In the genomic region with DNA sequence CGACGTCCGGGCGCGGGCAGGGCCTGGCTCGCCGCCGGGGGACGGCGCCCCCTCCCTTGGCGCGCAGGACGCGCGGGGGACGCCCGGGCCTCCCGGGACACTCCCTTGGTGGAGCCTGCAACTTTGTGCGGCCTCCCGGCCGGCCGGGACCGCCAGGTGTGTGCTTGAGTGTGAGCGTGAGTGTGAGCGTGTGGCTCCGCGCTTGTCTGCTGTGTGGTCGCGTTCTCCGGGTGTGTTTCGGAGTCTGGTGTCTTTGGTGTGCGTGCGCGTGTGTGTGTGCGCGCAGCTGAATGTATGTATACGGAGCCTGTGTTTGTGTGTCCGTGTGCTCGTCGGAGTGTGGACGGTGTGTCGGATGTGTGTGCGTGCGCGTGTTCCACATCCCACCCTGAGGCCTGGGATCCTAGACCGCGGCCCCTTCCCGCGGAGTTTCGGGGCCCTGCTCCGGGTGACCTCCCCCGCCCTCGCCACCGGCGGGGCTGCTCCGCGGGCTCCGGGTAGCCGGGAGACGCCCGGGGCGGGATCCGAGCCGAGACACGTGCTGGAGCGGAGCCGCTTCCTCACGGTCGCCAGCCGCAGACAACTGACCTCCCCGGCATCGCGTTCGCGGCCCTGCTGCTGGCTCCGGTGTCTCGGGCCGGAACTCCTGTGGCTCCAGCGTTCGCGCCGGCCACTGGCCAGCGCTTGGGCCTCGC, we compare ENCODE assay signal across 8 cellular contexts. TPM values are rescaled to one million over a fixed set of nuclear protein-coding genes. Genes with fewer than 3 reads are reported as not detected.
A peak's percentile ranks its signal among the peaks of the same experiment; 100 is the strongest.
DNase-seq lines count a peak whose midpoint lies in the region; ATAC-seq and TF ChIP-seq lines count a peak whose summit lies in the region.

No MANE protein-coding gene starts in this region.

- no peaks in the 10 kb centered on the region for H3K27me3 ChIP-seq in PC-3 (ENCODE audit: low read length)
- H3K27me3 ChIP-seq in ectodermal cell (ENCODE audit: control insufficient read depth, insufficient read depth, low read length, poor library complexity, severe bottlenecking), result peaks cover 68% of the 10 kb centered on the region
- H3K27me3 ChIP-seq in mesendoderm (ENCODE audit: insufficient read depth, low read length, poor library complexity), result no peaks in the 10 kb centered on the region
- no peaks in the 10 kb centered on the region for H3K27me3 ChIP-seq in upper lobe of right lung

- H2BK5ac ChIP-seq in mesendoderm (ENCODE audit: low read length), result no peak overlapping the region

- peak overlapping the region; percentile 38 for H3K4ac ChIP-seq in mesendoderm (ENCODE audit: low read depth, low read length)

- intact Hi-C loops in PC-3 (cut with micrococcal nuclease) (loop anchor here (2.0 to 10.0 kb wide), 9 partner anchors 21 to 1479 kb away; no protein-coding TSS in a partner anchor), upper lobe of right lung (cut with DNase I) (no loop called here)

- H3K4me3 ChIP-seq in PC-3 (ENCODE audit: low read length) (peak overlapping the region; percentile 80), ectodermal cell (ENCODE audit: insufficient read depth, low read depth, low read length) (peak overlapping the region; percentile 39), mesendoderm (ENCODE audit: low read length) (peak overlapping the region; percentile 74), upper lobe of right lung (peak overlapping the region; percentile 57)

- H3F3A ChIP-seq in PC-3 (ENCODE audit: low read length, unreplicated experiment), result no peaks in the 10 kb centered on the region

- H4K20me1 ChIP-seq in PC-3 (ENCODE audit: low read length), result no peaks in the 10 kb centered on the region

- H3K27ac ChIP-seq in PC-3 (ENCODE audit: low read length) (peak overlapping the region; percentile 74), ectodermal cell (ENCODE audit: insufficient read depth, low read depth, low read length, poor library complexity, severe bottlenecking) (no peak overlapping the region), mesendoderm (ENCODE audit: low read depth, low read length) (peak overlapping the region; percentile 39), upper lobe of right lung (peak overlapping the region; percentile 82)

- H3K23ac ChIP-seq in mesendoderm (ENCODE audit: low read length), result peak overlapping the region; percentile 97

- H3K9me3 ChIP-seq in PC-3 (ENCODE audit: low read length) (no peaks in the 10 kb centered on the region), ectodermal cell (ENCODE audit: control insufficient read depth, low read length) (no peaks in the 10 kb centered on the region), upper lobe of right lung (no peaks in the 10 kb centered on the region)

- peak overlapping the region; percentile 70 for H3K9ac ChIP-seq in PC-3 (ENCODE audit: low read length)
- peak overlapping the region; percentile 92 for H3K9ac ChIP-seq in mesendoderm (ENCODE audit: low read length)

- peak overlapping the region; percentile 94 for H3K4me2 ChIP-seq in PC-3 (ENCODE audit: low read length)
- peak overlapping the region; percentile 98 for H3K4me2 ChIP-seq in mesendoderm (ENCODE audit: low read length)

- H2BK15ac ChIP-seq in mesendoderm (replicated peaks; ENCODE audit: low read depth), result no peak overlapping the region

- H3K79me1 ChIP-seq in mesendoderm (ENCODE audit: low read length), result peaks cover 17% of the 10 kb centered on the region

- H3K36me3 ChIP-seq in PC-3 (ENCODE audit: low read depth, low read length) (no peaks in the 10 kb centered on the region), ectodermal cell (ENCODE audit: control insufficient read depth, insufficient read depth, low read length) (no peaks in the 10 kb centered on the region), mesendoderm (ENCODE audit: control insufficient read depth, insufficient read depth, low read length) (no peaks in the 10 kb centered on the region), upper lobe of right lung (no peaks in the 10 kb centered on the region)

- DNase-seq in ELF-1 (ENCODE audit: low read depth, low spot score) (peak; percentile 70), PC-3 (peak; percentile 40), mesendoderm (peak; percentile 61), upper lobe of right lung (peak; percentile 82)

- H2AK5ac ChIP-seq in mesendoderm (ENCODE audit: low read length), result no peak overlapping the region

- H3K4me1 ChIP-seq in PC-3 (ENCODE audit: insufficient read depth, low read length) (peaks cover 25% of the 10 kb centered on the region), ectodermal cell (ENCODE audit: control insufficient read depth, insufficient read depth, low read length) (peaks cover 22% of the 10 kb centered on the region), mesendoderm (ENCODE audit: control insufficient read depth, low read depth, low read length) (peaks cover 17% of the 10 kb centered on the region), upper lobe of right lung (peaks cover 15% of the 10 kb centered on the region)

- no TSS peak for BruUV-seq in PC-3 (replicated peaks; lab: Mats Ljungman, UMichigan)

- ATAC-seq in PC-3, result peak; percentile 10
- ATAC-seq in upper lobe of right lung, result peak; percentile 29
- no peak for ATAC-seq in HG03565 (IDR thresholded peaks at IDR 0.05; ENCODE audit: unreplicated experiment)
- no peak for ATAC-seq in GM21381 (IDR thresholded peaks at IDR 0.05; ENCODE audit: unreplicated experiment)
- no peak for ATAC-seq in HG02642 (IDR thresholded peaks at IDR 0.05; ENCODE audit: poor library complexity, unreplicated experiment)

- no peak overlapping the region for H2BK120ac ChIP-seq in mesendoderm (ENCODE audit: low read depth, low read length)

- H4K5ac ChIP-seq in mesendoderm (ENCODE audit: low read length), result no peak overlapping the region

- no peak for TF ChIP-seq CTCF in PC-3 (conservative IDR thresholded peaks at IDR 0.05; ENCODE audit: low read depth, low read length)
- TF ChIP-seq CTCF in upper lobe of right lung (IDR thresholded peaks at IDR 0.05), result no peak

- POLR2A ChIA-PET in PC-3 (lab: Charles Lee; ENCODE audit: unreplicated experiment), result no interaction called here

- peak overlapping the region; percentile 99 for H3K56ac ChIP-seq in mesendoderm (ENCODE audit: low read length)

- H4K8ac ChIP-seq in mesendoderm (ENCODE audit: low read depth, low read length), result no peak overlapping the region

- H2AFZ ChIP-seq in PC-3 (ENCODE audit: low read length), result peak overlapping the region; percentile 94

- 1% methylated on average over 84 of the region's 84 CpGs for WGBS in ectodermal cell, 2 experiments
- no CpG with 5 or more reads among the region's 84 CpGs for WGBS in mesendoderm (ENCODE audit: extremely low coverage, insufficient coverage, low lambda C conversion rate)

- no peaks in the 10 kb centered on the region for H3K9me2 ChIP-seq in PC-3 (replicated peaks; ENCODE audit: low read length)

- peak overlapping the region; percentile 33 for H3K18ac ChIP-seq in mesendoderm (ENCODE audit: low read length)

- CTCF ChIA-PET in PC-3 (lab: Charles Lee), result no interaction called here

- H3K79me2 ChIP-seq in PC-3 (ENCODE audit: low read length) (peaks cover 34% of the 10 kb centered on the region), mesendoderm (ENCODE audit: control insufficient read depth, insufficient read depth, low read length) (peaks cover 25% of the 10 kb centered on the region)

RNA-seq across cellular contexts. Expression of a gene that starts 1.7 kb away (rescaled TPM):
- total RNA-seq in PC-3 (2014; rRNA removed), result 25.7 and 31.4 TPM in 2 replicates
- 32.6 TPM for polyA plus RNA-seq in ectodermal cell (2013, experiment 1 of 4)
- 37.4 TPM for polyA plus RNA-seq in ectodermal cell (2013, experiment 2 of 4)
- polyA plus RNA-seq in ectodermal cell (2013, experiment 3 of 4), result 34.2 TPM
- polyA plus RNA-seq in ectodermal cell (2013, experiment 4 of 4), result 41.5 TPM
- 25.6 TPM for polyA plus RNA-seq in mesendoderm (2013, experiment 1 of 2)
- 25.8 TPM for polyA plus RNA-seq in mesendoderm (2013, experiment 2 of 2)
- 45.5 TPM for total RNA-seq in upper lobe of right lung

RNA-seq across cellular contexts. Expression of a gene that starts 7.3 kb away (rescaled TPM):
- total RNA-seq in PC-3 (2014; rRNA removed), result 25.3 and 30.5 TPM in 2 replicates
- polyA plus RNA-seq in ectodermal cell (2013, experiment 1 of 4), result 29.1 TPM
- polyA plus RNA-seq in ectodermal cell (2013, experiment 2 of 4), result 33.0 TPM
- 26.3 TPM for polyA plus RNA-seq in ectodermal cell (2013, experiment 3 of 4)
- polyA plus RNA-seq in ectodermal cell (2013, experiment 4 of 4), result 33.2 TPM
- 21.4 TPM for polyA plus RNA-seq in mesendoderm (2013, experiment 1 of 2)
- polyA plus RNA-seq in mesendoderm (2013, experiment 2 of 2), result 23.3 TPM
- 16.5 TPM for total RNA-seq in upper lobe of right lung

RNA-seq across cellular contexts. Expression of a gene that starts 56.4 kb away (rescaled TPM):
- total RNA-seq in PC-3 (2014; rRNA removed) (62.0 and 78.2 TPM in 2 replicates), upper lobe of right lung (89.0 TPM)
- 101 TPM for polyA plus RNA-seq in ectodermal cell (2013, experiment 1 of 4)
- 95.4 TPM for polyA plus RNA-seq in ectodermal cell (2013, experiment 2 of 4)
- polyA plus RNA-seq in ectodermal cell (2013, experiment 3 of 4), result 76.3 TPM
- 83.7 TPM for polyA plus RNA-seq in ectodermal cell (2013, experiment 4 of 4)
- polyA plus RNA-seq in mesendoderm (2013, experiment 1 of 2), result 89.4 TPM
- 88.1 TPM for polyA plus RNA-seq in mesendoderm (2013, experiment 2 of 2)

Comparison
In these comparisons a context has a peak if more than half of its experiments do, and no peak if none do; other contexts are left out.
1. ATAC-seq: peak in PC-3 (single experiment) and upper lobe of right lung (single experiment); none in HG03565 (single experiment), GM21381 (single experiment) and HG02642 (single experiment).
2. Peak in every context shown above with its lines, with median percentiles within 50 percentile points of each other: DNase-seq and H3K4me3 ChIP-seq.